In the genomic region with DNA sequence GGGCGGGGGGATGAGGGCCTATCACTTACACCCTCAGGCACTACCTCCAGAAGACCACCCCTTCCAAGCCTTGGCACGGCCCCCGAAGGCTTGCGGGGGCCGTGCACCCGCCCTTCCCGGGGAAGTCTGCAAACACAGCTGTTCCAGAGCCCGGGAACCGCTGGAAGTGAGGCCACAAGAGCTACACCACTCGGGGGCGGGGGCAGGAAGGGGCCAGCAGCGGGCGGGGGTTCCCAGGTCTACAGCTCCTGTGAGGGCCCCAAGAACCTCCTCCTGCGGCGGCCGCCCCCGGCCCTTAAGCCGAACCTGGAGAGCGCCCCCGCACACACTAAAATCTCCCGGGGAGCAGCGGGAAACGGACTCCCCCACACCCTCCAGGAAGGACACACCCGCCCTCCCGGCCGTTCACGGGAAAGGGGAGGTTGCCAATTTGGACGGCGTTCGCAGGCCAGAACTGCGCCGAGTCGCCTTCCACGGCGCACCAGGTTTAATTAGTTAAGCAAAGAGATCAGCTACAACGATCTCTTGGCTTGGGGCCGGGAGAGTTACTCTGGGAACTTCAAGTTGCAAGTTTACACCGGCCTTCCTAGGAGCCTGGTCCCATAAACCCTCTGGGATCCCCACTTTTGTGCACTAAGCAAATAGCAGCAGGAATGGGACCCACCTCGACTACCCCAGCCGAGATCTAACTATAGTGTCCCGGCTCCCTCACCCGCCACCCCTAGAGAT, we compare ENCODE assay signal across 8 cellular contexts. TPM values are rescaled to one million over a fixed set of nuclear protein-coding genes. Genes with fewer than 3 reads are reported as not detected.
DNase-seq lines count a peak whose midpoint lies in the region; ATAC-seq and TF ChIP-seq lines count a peak whose summit lies in the region.

No MANE protein-coding gene starts in this region.

- peaks cover 9% of the 10 kb centered on the region; the same call in 1 of the 2 replicates for H3K4me1 ChIP-seq in GM23248 (ENCODE audit: insufficient read depth)
- H3K4me1 ChIP-seq in mucosa of rectum (ENCODE audit: control insufficient read depth in 2 of 2, insufficient read depth in 2 of 2, low read length in 2 of 2): peaks cover 21 to 23% of the 10 kb centered on the region in 2 donors
- no peaks in the 10 kb centered on the region for H3K4me1 ChIP-seq in uterus

- in situ Hi-C loops in GM23248 (cut with MboI): loop anchor here (10.0 to 25.0 kb wide), 3 partner anchors 533 to 865 kb away; no protein-coding TSS in a partner anchor

- 2% methylated on average over 28 to 42 of the region's 42 CpGs for WGBS in GM23248 (ENCODE audit: low coverage in 1 of 2, low lambda C conversion rate in 2 of 2, missing lambda C conversion rate in 2 of 2), 2 experiments

- peaks cover 6% of the 10 kb centered on the region for H3K27me3 Mint-ChIP-seq in endothelial cell (ENCODE audit: unreplicated experiment)

- peak overlapping the region; percentile 82 for H3K4me3 ChIP-seq in AG10803 (ENCODE audit: low read length)
- peak overlapping the region; percentile 82 for H3K4me3 ChIP-seq in GM23248
- H3K4me3 ChIP-seq in mucosa of rectum (ENCODE audit: low read length in 2 of 2): peak overlapping the region; percentile 87 to 93
- H3K4me3 ChIP-seq in uterus: peak overlapping the region; percentile 72 to 88

- no peaks in the 10 kb centered on the region for H3K27me3 ChIP-seq in GM23248 (replicated peaks; ENCODE audit: insufficient read depth)
- no peaks in the 10 kb centered on the region for H3K27me3 ChIP-seq in mucosa of rectum (ENCODE audit: control insufficient read depth in 2 of 2, insufficient read depth in 2 of 2, low read length in 2 of 2)
- H3K27me3 ChIP-seq in uterus: no peaks in the 10 kb centered on the region

- H3K79me2 ChIP-seq in GM23248 (ENCODE audit: insufficient read depth): no peaks in the 10 kb centered on the region

- no peak for TF ChIP-seq POLR2A in uterus (IDR thresholded peaks at IDR 0.05)
- no peak for TF ChIP-seq POLR2A in GM18505 (IDR thresholded peaks at IDR 0.05; ENCODE audit: borderline replicate concordance, extremely low read depth, insufficient read depth, insufficient read length)

- peak overlapping the region; percentile 93 for H3K4me3 Mint-ChIP-seq in endothelial cell (ENCODE audit: unreplicated experiment)

- peak overlapping the region; percentile 77 for H3K27ac Mint-ChIP-seq in endothelial cell (ENCODE audit: unreplicated experiment)

- H2AFZ ChIP-seq in GM23248: peak overlapping the region; percentile 74

- peaks cover 59% of the 10 kb centered on the region for H3K4me1 Mint-ChIP-seq in endothelial cell (ENCODE audit: unreplicated experiment)

- H3F3A ChIP-seq in GM23248 (ENCODE audit: insufficient read depth): peaks cover 16% of the 10 kb centered on the region; the same call in 1 of the 2 replicates

- H4K20me1 ChIP-seq in GM23248 (ENCODE audit: insufficient read depth): no peaks in the 10 kb centered on the region

- no peaks in the 10 kb centered on the region for H3K9me3 Mint-ChIP-seq in endothelial cell (ENCODE audit: unreplicated experiment)

- H3K9me3 ChIP-seq in GM23248 (ENCODE audit: low read depth) (no peaks in the 10 kb centered on the region), mucosa of rectum (ENCODE audit: control insufficient read depth in 2 of 2, low read length in 2 of 2) (no peaks in the 10 kb centered on the region), uterus (no peaks in the 10 kb centered on the region)

- ATAC-seq in SK-N-SH treated with all-trans-retinoic acid at 6 μM for 48 hours: peak; percentile 26
- no peak for ATAC-seq in GM18505 (IDR thresholded peaks at IDR 0.05; ENCODE audit: unreplicated experiment)

- H3K9ac ChIP-seq in GM23248 (peak overlapping the region; percentile 91), mucosa of rectum (ENCODE audit: low read depth in 1 of 2, low read length in 2 of 2) (peak overlapping the region; percentile 92 to 96)

- no peak for TF ChIP-seq CTCF in AG10803 (conservative IDR thresholded peaks at IDR 0.05; ENCODE audit: low read length)
- no peak for TF ChIP-seq CTCF in endothelial cell (IDR thresholded peaks at IDR 0.05; ENCODE audit: unreplicated experiment)
- no peak for TF ChIP-seq CTCF in uterus (IDR thresholded peaks at IDR 0.05)

- intact Hi-C loops in uterus (cut with DNase I; ENCODE audit: low total_unique reads): loop anchor here (10.0 kb wide), 2 partner anchors 237 to 603 kb away; partner anchors contain the start of genes MKKS and SLX4IP

- H3K36me3 Mint-ChIP-seq in endothelial cell (ENCODE audit: low read depth, unreplicated experiment): peaks cover 45% of the 10 kb centered on the region

- no peaks in the 10 kb centered on the region for H3K9me2 ChIP-seq in GM23248 (ENCODE audit: insufficient read depth)

- peak overlapping the region; percentile 50 for H3K27ac ChIP-seq in GM23248
- peak overlapping the region; percentile 97 to 98 for H3K27ac ChIP-seq in mucosa of rectum (ENCODE audit: low read depth in 2 of 2, low read length in 2 of 2)
- H3K27ac ChIP-seq in uterus: peak overlapping the region; percentile 99 to 100

- DNase-seq in AG10803 (ENCODE audit: low read depth) (peak; percentile 40), GM23248 (peak; percentile 71), endothelial cell (ENCODE audit: low spot score) (peak; percentile 61), uterus (peak; percentile 80), pons (ENCODE audit: low spot score) (no peak)

- H3K36me3 ChIP-seq in GM23248 (ENCODE audit: low read depth) (no peaks in the 10 kb centered on the region), mucosa of rectum (ENCODE audit: control insufficient read depth in 2 of 2, insufficient read depth in 2 of 2, low read length in 2 of 2) (peaks cover 13 to 30% of the 10 kb centered on the region in 2 donors), uterus (no peaks in the 10 kb centered on the region)

- H3K4me2 ChIP-seq in GM23248 (ENCODE audit: unreplicated experiment): peak overlapping the region; percentile 81

TF ChIP-seq in SK-N-SH treated with all-trans-retinoic acid at 6 μM for 48 hours, 23 proteins besides CTCF, POLR2A, EP300 and RAD21:
- TF ChIP-seq ZFP3 (CRISPR knock-in tag; IDR thresholded peaks at IDR 0.05) (no peak), RARB (CRISPR knock-in tag; IDR thresholded peaks at IDR 0.05) (no peak), GLIS3 (CRISPR knock-in tag; IDR thresholded peaks at IDR 0.05) (no peak), TOX (CRISPR knock-in tag; IDR thresholded peaks at IDR 0.05; ENCODE audit: borderline replicate concordance) (no peak), SNAI2 (CRISPR knock-in tag; IDR thresholded peaks at IDR 0.05) (no peak), ZNF8 (CRISPR knock-in tag; IDR thresholded peaks at IDR 0.05) (no peak), ESRRG (CRISPR knock-in tag; IDR thresholded peaks at IDR 0.05) (no peak), ISL1 (CRISPR knock-in tag; IDR thresholded peaks at IDR 0.05) (no peak), CSDC2 (CRISPR knock-in tag; IDR thresholded peaks at IDR 0.05) (no peak)
- TF ChIP-seq, protein P1, sequence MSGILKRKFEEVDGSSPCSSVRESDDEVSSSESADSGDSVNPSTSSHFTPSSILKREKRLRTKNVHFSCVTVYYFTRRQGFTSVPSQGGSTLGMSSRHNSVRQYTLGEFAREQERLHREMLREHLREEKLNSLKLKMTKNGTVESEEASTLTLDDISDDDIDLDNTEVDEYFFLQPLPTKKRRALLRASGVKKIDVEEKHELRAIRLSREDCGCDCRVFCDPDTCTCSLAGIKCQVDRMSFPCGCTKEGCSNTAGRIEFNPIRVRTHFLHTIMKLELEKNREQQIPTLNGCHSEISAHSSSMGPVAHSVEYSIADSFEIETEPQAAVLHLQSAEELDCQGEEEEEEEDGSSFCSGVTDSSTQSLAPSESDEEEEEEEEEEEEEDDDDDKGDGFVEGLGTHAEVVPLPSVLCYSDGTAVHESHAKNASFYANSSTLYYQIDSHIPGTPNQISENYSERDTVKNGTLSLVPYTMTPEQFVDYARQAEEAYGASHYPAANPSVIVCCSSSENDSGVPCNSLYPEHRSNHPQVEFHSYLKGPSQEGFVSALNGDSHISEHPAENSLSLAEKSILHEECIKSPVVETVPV (CRISPR knock-in tag; IDR thresholded peaks at IDR 0.05): no peak
- TF ChIP-seq, protein P2, sequence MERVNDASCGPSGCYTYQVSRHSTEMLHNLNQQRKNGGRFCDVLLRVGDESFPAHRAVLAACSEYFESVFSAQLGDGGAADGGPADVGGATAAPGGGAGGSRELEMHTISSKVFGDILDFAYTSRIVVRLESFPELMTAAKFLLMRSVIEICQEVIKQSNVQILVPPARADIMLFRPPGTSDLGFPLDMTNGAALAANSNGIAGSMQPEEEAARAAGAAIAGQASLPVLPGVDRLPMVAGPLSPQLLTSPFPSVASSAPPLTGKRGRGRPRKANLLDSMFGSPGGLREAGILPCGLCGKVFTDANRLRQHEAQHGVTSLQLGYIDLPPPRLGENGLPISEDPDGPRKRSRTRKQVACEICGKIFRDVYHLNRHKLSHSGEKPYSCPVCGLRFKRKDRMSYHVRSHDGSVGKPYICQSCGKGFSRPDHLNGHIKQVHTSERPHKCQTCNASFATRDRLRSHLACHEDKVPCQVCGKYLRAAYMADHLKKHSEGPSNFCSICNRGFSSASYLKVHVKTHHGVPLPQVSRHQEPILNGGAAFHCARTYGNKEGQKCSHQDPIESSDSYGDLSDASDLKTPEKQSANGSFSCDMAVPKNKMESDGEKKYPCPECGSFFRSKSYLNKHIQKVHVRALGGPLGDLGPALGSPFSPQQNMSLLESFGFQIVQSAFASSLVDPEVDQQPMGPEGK (CRISPR knock-in tag; IDR thresholded peaks at IDR 0.05; ENCODE audit: borderline replicate concordance): no peak

RNA-seq across cellular contexts. Expression of gene JAG1, which starts 1.8 kb away (rescaled TPM):
- total RNA-seq in GM23248 (2014; rRNA removed; shearing (Covaris generic)): 4.8 and 8.4 TPM in 2 replicates
- 0.98 and 1.2 TPM in 2 replicates for polyA plus RNA-seq in GM23248 (2016; fragmentation: Nextera tagmentation; extraction: Ambion mirVana)
- total RNA-seq in endothelial cell (ENCODE audit: unreplicated experiment) (172 TPM), uterus (100 to 1,000 TPM in 2 of 4 donors, 10 to 100 TPM in 2; 53.8 to 154 (median 111) TPM)
